Comparison of ENCODE assay signal across 8 cellular contexts in genomic region chr12:8913702-8914032, GRCh38. TPM values are rescaled to one million over a fixed set of nuclear protein-coding genes. Genes with fewer than 3 reads are reported as not detected.
DNase-seq lines count a peak whose midpoint lies in the region; ATAC-seq lines count a peak whose summit lies in the region.

No MANE protein-coding gene starts in this region.

- H3K27ac Mint-ChIP-seq in activated CD8-positive, alpha-beta memory T cell treated with anti-CD3 and anti-CD28 coated beads, Interleukin-2, amount 10 ng/mL, durations not matched to agents 7 days and 5 days: peak overlapping the region; percentile 22
- H3K27ac Mint-ChIP-seq in activated CD4-positive, alpha-beta memory T cell treated with anti-CD3 and anti-CD28 coated beads for 36 hours: peak overlapping the region; percentile 84

- peak overlapping the region; percentile 86 for H3K9ac ChIP-seq in iPS-15b (ENCODE audit: low read depth, low read length)

- no peaks in the 10 kb centered on the region for H3K9me3 ChIP-seq in iPS-15b (ENCODE audit: control insufficient read depth, insufficient read depth, low read length)

- no peaks in the 10 kb centered on the region for H3K9me3 Mint-ChIP-seq in activated CD8-positive, alpha-beta memory T cell treated with anti-CD3 and anti-CD28 coated beads, Interleukin-2, amount 10 ng/mL, durations not matched to agents 7 days and 5 days (ENCODE audit: low read depth)
- H3K9me3 Mint-ChIP-seq in activated CD4-positive, alpha-beta memory T cell treated with anti-CD3 and anti-CD28 coated beads for 36 hours: no peaks in the 10 kb centered on the region

- POLR2A ChIA-PET in activated CD4-positive, alpha-beta memory T cell treated with anti-CD3 and anti-CD28 coated beads for 36 hours (lab: Charles Lee): interaction anchor here (1.5 to 1.7 kb wide), 2 partner anchors 35 to 36 kb away, joined by 4 to 8 read pairs; partner anchors contain the start of gene M6PR

- peak overlapping the region; percentile 76 for H3K4me3 Mint-ChIP-seq in activated CD8-positive, alpha-beta memory T cell treated with anti-CD3 and anti-CD28 coated beads, Interleukin-2, amount 10 ng/mL, durations not matched to agents 7 days and 5 days
- H3K4me3 Mint-ChIP-seq in activated CD4-positive, alpha-beta memory T cell treated with anti-CD3 and anti-CD28 coated beads for 36 hours: peak overlapping the region; percentile 78

- peaks cover 25% of the 10 kb centered on the region for H3K4me1 ChIP-seq in iPS-15b (ENCODE audit: control insufficient read depth, insufficient read depth, low read length)

- H3K27me3 ChIP-seq in iPS-15b (ENCODE audit: control insufficient read depth, insufficient read depth, low read length): no peaks in the 10 kb centered on the region

- no peak for ATAC-seq in activated CD8-positive, alpha-beta memory T cell treated with anti-CD3 and anti-CD28 coated beads, Interleukin-2, amount 10 ng/mL, durations not matched to agents 7 days and 5 days
- ATAC-seq in HG02973 (IDR thresholded peaks at IDR 0.05; ENCODE audit: unreplicated experiment): no peak

- intact Hi-C loops in activated CD4-positive, alpha-beta memory T cell treated with anti-CD3 and anti-CD28 coated beads for 36 hours (cut with micrococcal nuclease): loop anchor here (1.0 kb wide), 1 partner anchor 36 kb away; the partner anchor contains the start of gene M6PR

- H3K4me1 Mint-ChIP-seq in activated CD8-positive, alpha-beta memory T cell treated with anti-CD3 and anti-CD28 coated beads, Interleukin-2, amount 10 ng/mL, durations not matched to agents 7 days and 5 days: peaks cover 8% of the 10 kb centered on the region
- peaks cover 7% of the 10 kb centered on the region for H3K4me1 Mint-ChIP-seq in activated CD4-positive, alpha-beta memory T cell treated with anti-CD3 and anti-CD28 coated beads for 36 hours (ENCODE audit: low read depth)

- peak overlapping the region; percentile 87 for H3K27ac ChIP-seq in substantia nigra (ENCODE audit: low read depth, low read length, poor library complexity, severe bottlenecking)

- CTCF ChIA-PET in activated CD8-positive, alpha-beta memory T cell treated with anti-CD3 and anti-CD28 coated beads, Interleukin-2, amount 10 ng/mL, durations not matched to agents 7 days and 5 days (lab: Charles Lee): interaction anchor here (0.6 to 3.0 kb wide), 4 partner anchors 22 to 370 kb away, joined by 3 to 13 read pairs (median 7); partner anchors contain the start of gene M6PR
- CTCF ChIA-PET in activated CD4-positive, alpha-beta memory T cell treated with anti-CD3 and anti-CD28 coated beads for 36 hours (lab: Charles Lee): interaction anchor here (0.7 to 2.7 kb wide), 8 partner anchors 23 to 136 kb away, joined by 3 to 16 read pairs (median 5); partner anchors contain the start of gene M6PR

- H3K27me3 Mint-ChIP-seq in activated CD8-positive, alpha-beta memory T cell treated with anti-CD3 and anti-CD28 coated beads, Interleukin-2, amount 10 ng/mL, durations not matched to agents 7 days and 5 days: peaks cover 18% of the 10 kb centered on the region
- H3K27me3 Mint-ChIP-seq in activated CD4-positive, alpha-beta memory T cell treated with anti-CD3 and anti-CD28 coated beads for 36 hours: no peaks in the 10 kb centered on the region

- no peak for DNase-seq in activated CD8-positive, alpha-beta memory T cell treated with anti-CD3 and anti-CD28 coated beads, Interleukin-2, amount 10 ng/mL, durations not matched to agents 7 days and 5 days
- DNase-seq in activated CD8-positive, alpha-beta memory T cell treated with anti-CD3 and anti-CD28 coated beads, Interleukin-2, amount 50 U/mL, for 4 hours: no peak
- no peak for DNase-seq in activated CD4-positive, alpha-beta memory T cell treated with anti-CD3 and anti-CD28 coated beads for 36 hours
- DNase-seq in substantia nigra (lab: John Stamatoyannopoulos, UW) (no peak), amygdala (lab: John Stamatoyannopoulos, UW) (no peak), iPS-NIHi11 (ENCODE audit: low spot score) (no peak)

- peaks cover 8% of the 10 kb centered on the region for H3K36me3 ChIP-seq in iPS-15b (ENCODE audit: control insufficient read depth, insufficient read depth, low read length)

- peak overlapping the region; percentile 64 for H3K4me3 ChIP-seq in iPS-15b (ENCODE audit: low read depth, low read length)

- H3K36me3 Mint-ChIP-seq in activated CD8-positive, alpha-beta memory T cell treated with anti-CD3 and anti-CD28 coated beads, Interleukin-2, amount 10 ng/mL, durations not matched to agents 7 days and 5 days: no peaks in the 10 kb centered on the region
- no peaks in the 10 kb centered on the region for H3K36me3 Mint-ChIP-seq in activated CD4-positive, alpha-beta memory T cell treated with anti-CD3 and anti-CD28 coated beads for 36 hours

RNA-seq across cellular contexts. Expression of gene PHC1, which starts 0.6 kb away (rescaled TPM):
- 1 to 10 TPM; 5.1 to 9.2 TPM for total RNA-seq in activated CD8-positive, alpha-beta memory T cell treated with anti-CD3 and anti-CD28 coated beads, Interleukin-2, amount 10 ng/mL, durations not matched to agents 7 days and 5 days
- 10 to 100 TPM; 21.6 to 24.0 TPM for total RNA-seq in activated CD4-positive, alpha-beta memory T cell treated with anti-CD3 and anti-CD28 coated beads for 36 hours

RNA-seq across cellular contexts. Expression of gene M6PR, which starts 35.8 kb away (rescaled TPM):
- total RNA-seq in activated CD8-positive, alpha-beta memory T cell treated with anti-CD3 and anti-CD28 coated beads, Interleukin-2, amount 10 ng/mL, durations not matched to agents 7 days and 5 days: 100 to 1,000 TPM; 182 to 206 TPM
- 100 to 1,000 TPM; 150 to 164 TPM for total RNA-seq in activated CD4-positive, alpha-beta memory T cell treated with anti-CD3 and anti-CD28 coated beads for 36 hours
